12 cellular contexts compared by ENCODE assay signal in the genomic region with DNA sequence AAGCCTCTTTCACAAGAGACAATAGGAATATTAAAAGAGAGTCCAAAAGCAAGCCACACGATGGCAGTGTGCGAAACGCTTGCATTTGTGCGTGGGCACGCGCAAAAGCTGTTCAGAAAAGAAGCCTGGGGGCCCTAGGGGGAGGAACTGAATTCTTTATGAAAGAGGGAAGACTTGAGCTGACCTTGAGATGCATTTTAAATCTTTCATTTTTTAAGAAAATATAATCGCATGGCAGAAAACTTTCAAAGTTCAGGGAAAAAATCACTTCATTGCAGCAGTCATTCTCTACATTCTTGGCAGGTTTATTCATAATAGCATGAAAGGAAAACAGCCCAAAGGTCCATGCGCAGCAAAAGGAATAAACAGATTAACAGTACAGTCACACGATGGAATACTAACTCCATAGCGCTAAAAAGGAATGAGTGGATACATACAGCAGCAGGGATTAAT.
DNase-seq lines count a peak whose midpoint lies in the region; ATAC-seq and TF ChIP-seq lines count a peak whose summit lies in the region.
"Had no signal": no experiment of that assay in that cellular context is flagged by ENCODE, and none has a peak within 500 bp of the region (broad histone marks: within the 10 kb centered on the region; RNA-seq: fewer than 3 reads in every experiment).

No MANE protein-coding gene starts in this region.

- H2AFZ ChIP-seq in PC-9, result no peak overlapping the region

- H3K4me3 ChIP-seq in left ventricle myocardium inferior (no peak overlapping the region), PC-9 (no peak overlapping the region), endodermal cell (ENCODE audit: low read length) (no peak overlapping the region)

- H3K27ac ChIP-seq in left ventricle myocardium inferior (replicated peaks) (no peak overlapping the region), PC-9 (no peak overlapping the region), endodermal cell (ENCODE audit: low read depth, low read length) (no peak overlapping the region)

- no peaks in the 10 kb centered on the region for H3K27me3 Mint-ChIP-seq in endodermal cell (ENCODE audit: insufficient read depth)
- peaks cover 7% of the 10 kb centered on the region for H3K27me3 Mint-ChIP-seq in activated T-cell treated with anti-CD3 and anti-CD28 coated beads, Interleukin-2, amount 50 U/mL, for 4 hours (ENCODE audit: low read depth)

- TF ChIP-seq CTCF in left ventricle myocardium inferior (IDR thresholded peaks at IDR 0.05; ENCODE audit: borderline replicate concordance), result peak; percentile 45
- TF ChIP-seq CTCF in PC-9 (conservative IDR thresholded peaks at IDR 0.05), result no peak
- no peak for TF ChIP-seq CTCF in endodermal cell (conservative IDR thresholded peaks at IDR 0.05)

- H3K27me3 ChIP-seq in left ventricle myocardium inferior (ENCODE audit: low read depth), result peaks cover 16% of the 10 kb centered on the region
- no peaks in the 10 kb centered on the region for H3K27me3 ChIP-seq in PC-9 (ENCODE audit: insufficient read depth, low read depth)
- no peaks in the 10 kb centered on the region for H3K27me3 ChIP-seq in endodermal cell (ENCODE audit: control insufficient read depth, insufficient read depth, low read length, poor library complexity, severe bottlenecking)

- no peak for ATAC-seq in sciatic nerve
- no peak for ATAC-seq in GM19397 (IDR thresholded peaks at IDR 0.05; ENCODE audit: unreplicated experiment)
- ATAC-seq in activated T-cell treated with anti-CD3 and anti-CD28 coated beads, Interleukin-2, amount 50 U/mL, for 4 hours, result no peak
- ATAC-seq: activated naive CD8-positive, alpha-beta T cell treated with anti-CD3 and anti-CD28 coated beads, Interleukin-2, amount 50 U/mL, for 24 hours; T-cell had no signal

- peaks cover 8% of the 10 kb centered on the region for H3K4me1 ChIP-seq in left ventricle myocardium inferior
- H3K4me1 ChIP-seq in PC-9 (replicated peaks; ENCODE audit: insufficient read depth), result no peaks in the 10 kb centered on the region
- peaks cover 4% of the 10 kb centered on the region for H3K4me1 ChIP-seq in endodermal cell (ENCODE audit: control insufficient read depth, insufficient read depth, low read length)

- no peaks in the 10 kb centered on the region for H3K9me2 ChIP-seq in PC-9 (ENCODE audit: insufficient read depth)

- CTCF ChIA-PET in PC-9 (lab: Charles Lee), result no interaction called here

- H3K27ac Mint-ChIP-seq in endodermal cell, result no peak overlapping the region
- H3K27ac Mint-ChIP-seq: activated naive CD8-positive, alpha-beta T cell treated with anti-CD3 and anti-CD28 coated beads, Interleukin-2, amount 50 U/mL, for 24 hours; mesothelial cell of epicardium; T-cell had no signal

- no peaks in the 10 kb centered on the region for H4K20me1 ChIP-seq in PC-9 (ENCODE audit: insufficient read depth)

- WGBS in endodermal cell (ENCODE audit: insufficient coverage in 1 of 2, insufficient read length in 1 of 2), 2 experiments, result 84 to 90% methylated on average over 9 to 10 of the region's 10 CpGs

- no TSS peak for BruUV-seq in PC-9 (replicated peaks; lab: Mats Ljungman, UMichigan)

- no peaks in the 10 kb centered on the region for H3K36me3 Mint-ChIP-seq in endodermal cell (ENCODE audit: low read depth)
- H3K36me3 Mint-ChIP-seq in activated T-cell treated with anti-CD3 and anti-CD28 coated beads, Interleukin-2, amount 50 U/mL, for 4 hours (ENCODE audit: insufficient read depth), result no peaks in the 10 kb centered on the region
- H3K36me3 Mint-ChIP-seq: mesothelial cell of epicardium, T-cell had no signal

- DNase-seq in H4 (ENCODE audit: low spot score) (peak; percentile 7), amniotic stem cell (lab: John Stamatoyannopoulos, UW) (peak; percentile 59), left ventricle myocardium inferior (no peak), sciatic nerve (ENCODE audit: low spot score) (peak; percentile 61), PC-9 (no peak), endodermal cell (no peak)
- no peak for DNase-seq in activated T-cell treated with anti-CD3 and anti-CD28 coated beads, Interleukin-2, amount 50 U/mL, for 4 hours
- DNase-seq: activated naive CD8-positive, alpha-beta T cell treated with anti-CD3 and anti-CD28 coated beads, Interleukin-2, amount 50 U/mL, for 24 hours; NCI-H1092; T-cell had no signal

- no peaks in the 10 kb centered on the region for H3K79me2 ChIP-seq in PC-9 (ENCODE audit: low read depth)

- no peak overlapping the region for H3K9ac ChIP-seq in endodermal cell (ENCODE audit: extremely low read depth, low read length, poor library complexity, severe bottlenecking)

- no peak overlapping the region for H3K4me3 Mint-ChIP-seq in endodermal cell
- no peak overlapping the region for H3K4me3 Mint-ChIP-seq in activated T-cell treated with anti-CD3 and anti-CD28 coated beads, Interleukin-2, amount 50 U/mL, for 4 hours
- H3K4me3 Mint-ChIP-seq: activated naive CD8-positive, alpha-beta T cell treated with anti-CD3 and anti-CD28 coated beads, Interleukin-2, amount 50 U/mL, for 24 hours; mesothelial cell of epicardium; T-cell had no signal

- no peaks in the 10 kb centered on the region for H3K9me3 Mint-ChIP-seq in endodermal cell
- no peaks in the 10 kb centered on the region for H3K9me3 Mint-ChIP-seq in activated T-cell treated with anti-CD3 and anti-CD28 coated beads, Interleukin-2, amount 50 U/mL, for 4 hours
- H3K9me3 Mint-ChIP-seq: activated naive CD8-positive, alpha-beta T cell treated with anti-CD3 and anti-CD28 coated beads, Interleukin-2, amount 50 U/mL, for 24 hours; mesothelial cell of epicardium; T-cell had no signal

- no peaks in the 10 kb centered on the region for H3K36me3 ChIP-seq in left ventricle myocardium inferior
- no peaks in the 10 kb centered on the region for H3K36me3 ChIP-seq in PC-9 (ENCODE audit: low read depth)
- H3K36me3 ChIP-seq in endodermal cell (ENCODE audit: control insufficient read depth, insufficient read depth, low read length), result no peaks in the 10 kb centered on the region

- H3K9me3 ChIP-seq in left ventricle myocardium inferior (replicated peaks), result no peaks in the 10 kb centered on the region
- no peaks in the 10 kb centered on the region for H3K9me3 ChIP-seq in PC-9 (ENCODE audit: insufficient read depth, low read depth)
- no peaks in the 10 kb centered on the region for H3K9me3 ChIP-seq in endodermal cell (ENCODE audit: control insufficient read depth, low read length)

- no peaks in the 10 kb centered on the region for H3F3A ChIP-seq in PC-9 (ENCODE audit: insufficient read depth, low read depth)

- intact Hi-C loops in left ventricle myocardium inferior (cut with micrococcal nuclease), result no loop called here
- intact Hi-C loops in sciatic nerve (cut with DNase I), result no loop called here
- intact Hi-C loops in PC-9 (cut with micrococcal nuclease; ENCODE audit: unreplicated experiment), result no loop called here

- POLR2A ChIA-PET in PC-9 (lab: Charles Lee; ENCODE audit: unreplicated experiment), result no interaction called here

- no peak overlapping the region for H3K4me2 ChIP-seq in PC-9

- peaks cover 11% of the 10 kb centered on the region for H3K4me1 Mint-ChIP-seq in endodermal cell
- H3K4me1 Mint-ChIP-seq in activated T-cell treated with anti-CD3 and anti-CD28 coated beads, Interleukin-2, amount 50 U/mL, for 4 hours (ENCODE audit: low read depth), result no peaks in the 10 kb centered on the region
- H3K4me1 Mint-ChIP-seq: activated naive CD8-positive, alpha-beta T cell treated with anti-CD3 and anti-CD28 coated beads, Interleukin-2, amount 50 U/mL, for 24 hours; mesothelial cell of epicardium had no signal

Comparison
In these comparisons a context has a peak if more than half of its experiments do, and no peak if none do; other contexts are left out.
1. DNase-seq: peak in H4 (single experiment), amniotic stem cell (single experiment) and sciatic nerve (single experiment); none in left ventricle myocardium inferior (single experiment), PC-9 (0 of 2), endodermal cell (single experiment) and activated T-cell treated with anti-CD3 and anti-CD28 coated beads, Interleukin-2, amount 50 U/mL, for 4 hours (single experiment).